22 cellular contexts compared by ENCODE assay signal in the genomic region with DNA sequence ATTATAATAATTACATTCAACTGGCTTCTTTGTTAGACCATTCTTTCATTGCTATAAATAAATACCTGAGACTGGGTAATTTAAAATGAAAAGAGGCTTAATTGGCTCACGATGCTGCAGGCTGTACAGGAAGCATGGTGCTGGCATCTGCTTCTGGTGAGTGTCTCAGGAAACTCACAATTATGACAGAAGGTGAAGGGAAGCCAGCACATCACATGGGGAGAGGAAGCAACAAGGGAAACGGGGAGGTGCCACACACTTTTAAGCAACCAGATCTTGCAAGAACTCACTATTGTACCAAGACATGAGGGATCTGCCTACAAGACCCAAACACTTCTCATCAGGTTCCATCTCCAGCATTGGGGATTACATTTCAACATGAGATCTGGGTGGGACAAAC.
"Had no signal": no experiment of that assay in that cellular context is flagged by ENCODE, and none has a peak within 500 bp of the region (broad histone marks: within the 10 kb centered on the region; RNA-seq: fewer than 3 reads in every experiment).

No MANE protein-coding gene starts in this region.

- H3K27ac ChIP-seq: body of pancreas, foreskin keratinocyte, left lung, neural progenitor cell, right lobe of liver, skin epidermis, tibial artery had no signal

- H3K4me3 ChIP-seq: body of pancreas, left lung, lung, neural progenitor cell, right lobe of liver, skin epidermis, tibial artery had no signal

- H3K36me3 ChIP-seq: left lung, neural progenitor cell, right lobe of liver, tibial artery had no signal

- H3K4me1 ChIP-seq: body of pancreas, foreskin keratinocyte, left lung, neural progenitor cell, right lobe of liver, tibial artery had no signal

- ATAC-seq: activated CD4-positive, alpha-beta T cell treated with anti-CD3 and anti-CD28 coated beads for 36 hours; activated T-cell treated with anti-CD3 and anti-CD28 coated beads, Interleukin-2, amount 50 U/mL, for 72 hours; body of pancreas; foreskin keratinocyte; left lung; naive thymus-derived CD8-positive, alpha-beta T cell; right lobe of liver; stimulated activated naive CD8-positive, alpha-beta T cell treated with anti-CD3 and anti-CD28 coated beads, Interleukin-15, amount 100 ng/mL, for 72 hours had no signal

- H3K27me3 ChIP-seq: body of pancreas, foreskin keratinocyte, left lung, neural progenitor cell, right lobe of liver, tibial artery had no signal

- DNase-seq: activated B cell treated with CpG ODN at 0.5 μM for 24 hours; activated CD4-positive, alpha-beta T cell treated with anti-CD3 and anti-CD28 coated beads for 36 hours; activated CD4-positive, alpha-beta T cell treated with anti-CD3 and anti-CD28 coated beads, Interleukin-2, amount 50 U/mL, for 4 hours; activated effector memory CD4-positive, alpha-beta T cell treated with Interleukin-2 at 50 U/mL for 16 hours; activated naive CD4-positive, alpha-beta T cell treated with anti-CD3 and anti-CD28 coated beads for 36 hours; activated T-cell treated with anti-CD3 and anti-CD28 coated beads, Interleukin-2, amount 50 U/mL, for 72 hours; body of pancreas; effector CD8-positive, alpha-beta T cell; erythroblast; foreskin keratinocyte; kidney glomerular epithelial cell; left lung; naive thymus-derived CD8-positive, alpha-beta T cell; posterior cingulate gyrus; right lobe of liver; stimulated activated CD4-positive, alpha-beta T cell treated with anti-CD3 and anti-CD28 coated beads, Interleukin-1b, Interleukin-23, amount 100 ng/mL, for 48 hours; stimulated activated naive CD8-positive, alpha-beta T cell treated with anti-CD3 and anti-CD28 coated beads, Interleukin-15, amount 100 ng/mL, for 72 hours; T1000; tibial artery had no signal

- H3K9me3 ChIP-seq: right lobe of liver had no signal
